9 cellular contexts compared by ENCODE assay signal in genomic region chr17:43025290-43025657, GRCh38. TPM values are rescaled to one million over a fixed set of nuclear protein-coding genes. Genes with fewer than 3 reads are reported as not detected.
DNase-seq lines count a peak whose midpoint lies in the region; ATAC-seq and TF ChIP-seq lines count a peak whose summit lies in the region.
"Had no signal": no experiment of that assay in that cellular context is flagged by ENCODE, and none has a peak within 500 bp of the region (broad histone marks: within the 10 kb centered on the region; RNA-seq: fewer than 3 reads in every experiment).

No MANE protein-coding gene starts in this region.

- peaks cover 25% of the 10 kb centered on the region for H3K4me1 ChIP-seq in CD4-positive, alpha-beta memory T cell (ENCODE audit: insufficient read depth, low read length)
- peaks cover 16% of the 10 kb centered on the region for H3K4me1 ChIP-seq in NT2/D1 (ENCODE audit: insufficient read depth, insufficient read length)
- H3K4me1 ChIP-seq in MM.1S (ENCODE audit: low read length): no peaks in the 10 kb centered on the region

- H3K4me3 Mint-ChIP-seq in CD4-positive, alpha-beta memory T cell: peak overlapping the region; percentile 71 to 83 (median 79)
- peak overlapping the region; percentile 83 for H3K4me3 Mint-ChIP-seq in progenitor cell of endocrine pancreas (ENCODE audit: low read depth)

- no peaks in the 10 kb centered on the region for H3K36me3 ChIP-seq in CD4-positive, alpha-beta memory T cell (ENCODE audit: insufficient read depth, low read length)
- H3K36me3 ChIP-seq in NT2/D1 (ENCODE audit: insufficient read depth, insufficient read length, low read length) (peaks cover 14% of the 10 kb centered on the region), MM.1S (replicated peaks; ENCODE audit: insufficient read depth, low read length) (no peaks in the 10 kb centered on the region)
- H3K36me3 ChIP-seq: left lung had no signal

- intact Hi-C loops in CD4-positive, alpha-beta memory T cell (cut with micrococcal nuclease): loop anchor here (2.0 kb wide), 1 partner anchor 458 kb away; the partner anchor contains the start of gene DHX8

- no peaks in the 10 kb centered on the region for H3K79me2 ChIP-seq in MM.1S (ENCODE audit: low read length)

- no peak for TF ChIP-seq CTCF in epithelial cell of esophagus (IDR thresholded peaks at IDR 0.05; ENCODE audit: insufficient read depth, low read depth, low read length, missing control alignments)
- TF ChIP-seq CTCF in progenitor cell of endocrine pancreas (IDR thresholded peaks at IDR 0.05; ENCODE audit: unreplicated experiment): no peak
- TF ChIP-seq CTCF in MM.1S (IDR thresholded peaks at IDR 0.05; ENCODE audit: low read length): no peak

- POLR2A ChIA-PET in CD4-positive, alpha-beta memory T cell (lab: Charles Lee; ENCODE audit: partially characterized antibody): interaction anchor here (1.2 to 2.5 kb wide), 10 partner anchors 12 to 343 kb away, joined by 4 to 33 read pairs (median 9); partner anchors contain the start of genes IFI35, NBR1, RPL27 and TMEM106A

- no peak overlapping the region for H3K4me2 ChIP-seq in MM.1S (ENCODE audit: low read depth, low read length)

- H3K36me3 Mint-ChIP-seq in CD4-positive, alpha-beta memory T cell: peaks cover 0 to 2% of the 10 kb centered on the region in 2 donors
- H3K36me3 Mint-ChIP-seq in progenitor cell of endocrine pancreas (ENCODE audit: insufficient read depth): no peaks in the 10 kb centered on the region

- H3K9me3 ChIP-seq in CD4-positive, alpha-beta memory T cell (ENCODE audit: control insufficient read depth in 1 of 2, low read length in 2 of 2): no peaks in the 10 kb centered on the region
- H3K9me3 ChIP-seq in NT2/D1 (ENCODE audit: insufficient read depth, low read length) (no peaks in the 10 kb centered on the region), MM.1S (replicated peaks; ENCODE audit: insufficient read depth, low read length) (no peaks in the 10 kb centered on the region)
- H3K9me3 ChIP-seq: left lung had no signal

- no peaks in the 10 kb centered on the region for H3K9me3 Mint-ChIP-seq in CD4-positive, alpha-beta memory T cell
- no peaks in the 10 kb centered on the region for H3K9me3 Mint-ChIP-seq in progenitor cell of endocrine pancreas (ENCODE audit: low read depth)

- H4K20me1 ChIP-seq in MM.1S (ENCODE audit: insufficient read depth, low read length): no peaks in the 10 kb centered on the region

- H3K9ac ChIP-seq in NT2/D1 (ENCODE audit: insufficient read length, low read depth) (peak overlapping the region; percentile 90), MM.1S (ENCODE audit: low read length) (no peak overlapping the region)

- no peak overlapping the region for H2AFZ ChIP-seq in MM.1S (ENCODE audit: low read length)

- DNase-seq in CD4-positive, alpha-beta memory T cell: no peak
- DNase-seq in NT2/D1 (ENCODE audit: low read depth, low spot score) (no peak), epithelial cell of esophagus (ENCODE audit: low read depth) (no peak), progenitor cell of endocrine pancreas (ENCODE audit: low spot score, unreplicated experiment) (no peak), MM.1S (no peak)
- DNase-seq in activated CD4-positive, CD25-positive, alpha-beta regulatory T cell treated with anti-CD3 and anti-CD28 coated beads, Interleukin-2, amount 50 U/mL, for 72 hours: no peak

- no peak overlapping the region for H3K4me3 ChIP-seq in CD4-positive, alpha-beta memory T cell (ENCODE audit: low read length in 2 of 2)
- H3K4me3 ChIP-seq in NT2/D1 (ENCODE audit: insufficient read length, low read depth): peak overlapping the region; percentile 76
- H3K4me3 ChIP-seq in epithelial cell of esophagus (ENCODE audit: low read length): peak overlapping the region; percentile 21
- no peak overlapping the region for H3K4me3 ChIP-seq in MM.1S (ENCODE audit: low read length)

- ATAC-seq in HG03159 (IDR thresholded peaks at IDR 0.05; ENCODE audit: unreplicated experiment): no peak
- ATAC-seq in HG03571 (IDR thresholded peaks at IDR 0.05; ENCODE audit: unreplicated experiment): no peak

- CTCF ChIA-PET in CD4-positive, alpha-beta memory T cell (lab: Charles Lee; ENCODE audit: partially characterized antibody): interaction anchor here (0.8 to 2.8 kb wide), 2 partner anchors 17 to 27 kb away, joined by 3 to 7 read pairs; partner anchors contain the start of gene RPL27

- H3F3A ChIP-seq in MM.1S (ENCODE audit: insufficient read depth, low read length): peaks cover 5% of the 10 kb centered on the region; the same call in 1 of the 2 replicates

- H3K27ac ChIP-seq in CD4-positive, alpha-beta memory T cell (ENCODE audit: low read depth, low read length): no peak overlapping the region
- no peak overlapping the region for H3K27ac ChIP-seq in MM.1S (ENCODE audit: low read length)

- peaks cover 7 to 29% (median 20%) of the 10 kb centered on the region in 4 donors for H3K4me1 Mint-ChIP-seq in CD4-positive, alpha-beta memory T cell
- H3K4me1 Mint-ChIP-seq in progenitor cell of endocrine pancreas (ENCODE audit: low read depth): peaks cover 12% of the 10 kb centered on the region

- H3K27ac Mint-ChIP-seq in CD4-positive, alpha-beta memory T cell: peak overlapping the region; percentile 73 to 91 (median 81)
- H3K27ac Mint-ChIP-seq in progenitor cell of endocrine pancreas: peak overlapping the region; percentile 90

- H3K9me2 ChIP-seq in MM.1S (replicated peaks; ENCODE audit: insufficient read depth, low read length): no peaks in the 10 kb centered on the region

- no peaks in the 10 kb centered on the region for H3K27me3 Mint-ChIP-seq in CD4-positive, alpha-beta memory T cell
- no peaks in the 10 kb centered on the region for H3K27me3 Mint-ChIP-seq in progenitor cell of endocrine pancreas

- H3K27me3 ChIP-seq in CD4-positive, alpha-beta memory T cell (ENCODE audit: insufficient read depth, low read length): no peaks in the 10 kb centered on the region
- H3K27me3 ChIP-seq in NT2/D1 (ENCODE audit: insufficient read depth, insufficient read length): no peaks in the 10 kb centered on the region
- no peaks in the 10 kb centered on the region for H3K27me3 ChIP-seq in MM.1S (replicated peaks; ENCODE audit: insufficient read depth, low read length)
- H3K27me3 ChIP-seq: left lung had no signal

RNA-seq across cellular contexts. Expression of gene RND2, which starts 0.2 kb away (rescaled TPM):
- total RNA-seq in CD4-positive, alpha-beta memory T cell: under 1 TPM; 0.28 to 0.29 TPM
- under 1 TPM; 0.13 to 0.26 TPM for polyA plus RNA-seq in CD4-positive, alpha-beta memory T cell
- 12.4 and 14.6 TPM in 2 replicates for total RNA-seq in progenitor cell of endocrine pancreas

RNA-seq across cellular contexts. Expression of gene VAT1, which starts 3.1 kb away (rescaled TPM):
- 10 to 100 TPM; 61.5 to 67.5 TPM for total RNA-seq in CD4-positive, alpha-beta memory T cell
- 10 to 100 TPM; 52.6 to 66.2 TPM for polyA plus RNA-seq in CD4-positive, alpha-beta memory T cell
- total RNA-seq in progenitor cell of endocrine pancreas: 201 and 202 TPM in 2 replicates

RNA-seq across cellular contexts. Expression of gene IFI35, which starts 18.7 kb away (rescaled TPM):
- total RNA-seq in CD4-positive, alpha-beta memory T cell: 10 to 100 TPM; 33.1 to 40.3 TPM
- 10 to 100 TPM; 55.4 to 66.2 TPM for polyA plus RNA-seq in CD4-positive, alpha-beta memory T cell
- 1.2 and 1.6 TPM in 2 replicates for total RNA-seq in progenitor cell of endocrine pancreas

RNA-seq across cellular contexts. Expression of gene RPL27, which starts 27.1 kb away (rescaled TPM):
- 1,000 to 10,000 TPM; 1,574 to 1,622 TPM for total RNA-seq in CD4-positive, alpha-beta memory T cell
- polyA plus RNA-seq in CD4-positive, alpha-beta memory T cell: 1,000 to 10,000 TPM; 1,528 to 2,293 TPM
- 862 and 881 TPM in 2 replicates for total RNA-seq in progenitor cell of endocrine pancreas

RNA-seq across cellular contexts. Expression of gene RUNDC1, which starts 44.9 kb away (rescaled TPM):
- total RNA-seq in CD4-positive, alpha-beta memory T cell: 10 to 100 TPM; 24.1 to 25.5 TPM
- polyA plus RNA-seq in CD4-positive, alpha-beta memory T cell: 10 to 100 TPM; 12.8 to 17.7 TPM
- 21.0 and 22.6 TPM in 2 replicates for total RNA-seq in progenitor cell of endocrine pancreas

Comparison
In these comparisons a context has a peak if more than half of its experiments do, and no peak if none do; other contexts are left out.
1. H3K4me3 ChIP-seq: peak in NT2/D1 (single experiment) and epithelial cell of esophagus (single experiment); none in CD4-positive, alpha-beta memory T cell (0 of 2) and MM.1S (single experiment).
2. RNA of gene RND2, which starts 0.2 kb away (total RNA-seq): 12.4 to 14.6 TPM in progenitor cell of endocrine pancreas; 0.28 to 0.29 TPM in CD4-positive, alpha-beta memory T cell; every median in the first group is over 10 times any median in the second.
3. RNA of gene IFI35, which starts 18.7 kb away (total RNA-seq): 33.1 to 40.3 TPM in CD4-positive, alpha-beta memory T cell; 1.2 to 1.6 TPM in progenitor cell of endocrine pancreas; every median in the first group is over 10 times any median in the second.